In genomic region chr3:100492059-100492809, GRCh38 we compare ENCODE assay signal across 8 cellular contexts. TPM values are rescaled to one million over a fixed set of nuclear protein-coding genes. Genes with fewer than 3 reads are reported as not detected.
DNase-seq lines count a peak whose midpoint lies in the region; ATAC-seq, FAIRE-seq and TF ChIP-seq lines count a peak whose summit lies in the region.

Gene TMEM45A (plus strand): TSS chr3:100492619. CDS start chr3:100555212, 62,593 bp downstream.

- ATAC-seq in GM18907 (IDR thresholded peaks at IDR 0.05; ENCODE audit: unreplicated experiment) (peak; percentile 97), HG03135 (IDR thresholded peaks at IDR 0.05; ENCODE audit: unreplicated experiment) (peak; percentile 99)
- ATAC-seq in activated CD4-positive, CD25-positive, alpha-beta regulatory T cell treated with anti-CD3 and anti-CD28 coated beads, Interleukin-2, amount 50 U/mL, for 24 hours = peak; percentile 90 to 98

- peak; percentile 91 for DNase-seq in ACHN
- DNase-seq in NCI-H2196 treated with DMSO at 0.1 percent for 48 hours (lab: John Stamatoyannopoulos, UW; ENCODE audit: unreplicated experiment) = peak; percentile 66
- DNase-seq in cerebellar cortex (ENCODE audit: low spot score) = peak; percentile 82
- DNase-seq in kidney = peak; percentile 98
- DNase-seq in stimulated activated CD4-positive, alpha-beta T cell treated with anti-CD3 and anti-CD28 coated beads, Interleukin-12 subunit alpha, Interleukin-12 subunit beta, amount 100 ng/mL, for 48 hours (ENCODE audit: low read depth in 2 of 3, low spot score in 1 of 3) = peak; percentile 76

- FAIRE-seq in kidney (lab: Jason Lieb, UNC) = no peak

- no peaks in the 10 kb centered on the region for H3K36me3 ChIP-seq in kidney (ENCODE audit: control insufficient read depth in 1 of 2, insufficient read depth in 2 of 2, low read length in 2 of 2)

- no peaks in the 10 kb centered on the region for H3K4me1 ChIP-seq in kidney (ENCODE audit: control insufficient read depth in 1 of 2, insufficient read depth in 1 of 2, low read depth in 1 of 2, low read length in 2 of 2)

- peak within 1 kb of the TSS; percentile 17 to 46 for H3K9ac ChIP-seq in kidney (ENCODE audit: low read length in 2 of 2)

- peak within 1 kb of the TSS; percentile 58 to 61 for H3K4me3 ChIP-seq in kidney (ENCODE audit: low read length in 2 of 2)

- TF ChIP-seq CTCF in kidney (IDR thresholded peaks at IDR 0.05; ENCODE audit: borderline replicate concordance, extremely low read depth, insufficient read depth) = peak; percentile 9

- in situ Hi-C loops in ACHN (cut with HindIII; ENCODE audit: low pct_ligation_motif_present, low pct_unique_long_range_greater_than_20kb, low sequenced_read_pairs) = no loop called here

- peak within 1 kb of the TSS in 1 of 2 donors; percentile 56 for H3K27ac ChIP-seq in kidney (ENCODE audit: low read depth in 2 of 2, low read length in 2 of 2)

- intact Hi-C loops in kidney (cut with DNase I) = no loop called here

- H3K9me3 ChIP-seq in kidney (ENCODE audit: control insufficient read depth in 1 of 2, low read length in 2 of 2) = no peaks in the 10 kb centered on the region

RNA-seq across cellular contexts. Expression of gene TMEM45A, which starts in this region (rescaled TPM):
- 3.4 TPM for total RNA-seq in kidney
- polyA plus RNA-seq in kidney (ENCODE audit: insufficient read depth, low read depth, low replicate concordance) = 4.6 TPM
